23 cellular contexts compared by ENCODE assay signal in the genomic region with DNA sequence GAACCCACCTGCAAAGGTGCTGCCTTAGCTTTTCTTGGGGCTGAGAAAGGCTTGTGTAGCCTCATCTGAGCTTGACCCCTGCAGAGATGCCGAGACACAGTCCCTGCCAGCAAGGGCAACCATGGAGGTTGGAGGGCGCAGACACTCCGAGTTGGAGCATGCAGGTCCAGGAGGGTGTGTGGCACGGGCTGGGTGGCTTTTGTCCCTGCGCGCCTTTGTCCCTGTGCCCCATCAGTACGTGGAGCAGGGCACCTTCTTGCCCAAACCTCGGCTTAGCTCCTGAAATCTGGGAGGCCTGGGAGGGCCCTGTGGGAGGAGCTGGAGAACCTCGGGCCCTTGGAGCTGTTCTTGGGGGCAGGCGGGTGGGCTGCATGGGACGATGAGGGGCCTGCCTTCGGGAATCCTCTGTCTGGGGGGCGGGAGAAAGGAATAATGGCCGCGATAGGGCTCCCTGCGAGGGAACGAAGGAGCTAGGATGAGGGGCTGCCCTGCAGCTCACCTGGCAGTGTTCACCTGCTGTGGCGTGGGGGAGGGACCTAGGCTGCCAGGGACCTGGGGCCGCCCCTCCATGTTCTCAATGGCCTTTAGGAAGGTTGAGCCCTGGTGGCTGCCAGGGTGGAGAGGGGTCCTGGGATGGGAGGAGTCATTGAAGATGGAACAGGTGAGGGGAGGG. TPM values are rescaled to one million over a fixed set of nuclear protein-coding genes. Genes with fewer than 3 reads are reported as not detected.
DNase-seq lines count a peak whose midpoint lies in the region; ATAC-seq and TF ChIP-seq lines count a peak whose summit lies in the region.
"Had no signal": no experiment of that assay in that cellular context is flagged by ENCODE, and none has a peak within 500 bp of the region (broad histone marks: within the 10 kb centered on the region; RNA-seq: fewer than 3 reads in every experiment).

No MANE protein-coding gene starts in this region.

- ATAC-seq in right cardiac atrium (no peak), left cardiac atrium (no peak), GM23338 (no peak)
- ATAC-seq: CD8-positive, alpha-beta T cell; HCT116 had no signal

- H4K20me1 ChIP-seq in GM23338 (replicated peaks; ENCODE audit: insufficient read depth), result no peaks in the 10 kb centered on the region; the same call in none of the 2 replicates

- H3K9me2 ChIP-seq in GM23338 (ENCODE audit: insufficient read depth), result no peaks in the 10 kb centered on the region

- no peaks in the 10 kb centered on the region for H3K4me1 ChIP-seq in right cardiac atrium (ENCODE audit: control insufficient read depth, insufficient read depth, low read length)
- peaks cover 2% of the 10 kb centered on the region; the same call in 1 of the 2 replicates for H3K4me1 ChIP-seq in GM23338 (ENCODE audit: insufficient read depth)

- H3K4me3 Mint-ChIP-seq in neural crest cell, result peak overlapping the region; percentile 93
- no peak overlapping the region for H3K4me3 Mint-ChIP-seq in GM23338
- H3K4me3 Mint-ChIP-seq: CD8-positive, alpha-beta T cell had no signal

- H3K9me3 Mint-ChIP-seq in neural crest cell, result peaks cover 2% of the 10 kb centered on the region
- peaks cover 4% of the 10 kb centered on the region; the same call in 1 of the 3 replicates for H3K9me3 Mint-ChIP-seq in GM23338
- H3K9me3 Mint-ChIP-seq: CD8-positive, alpha-beta T cell had no signal

- H3K27me3 Mint-ChIP-seq in neural crest cell (ENCODE audit: low read depth) (peaks cover 3% of the 10 kb centered on the region), GM23338 (ENCODE audit: insufficient read depth, low read depth, poor library complexity) (peaks cover 14% of the 10 kb centered on the region)

- H3K4me3 ChIP-seq in right cardiac atrium (ENCODE audit: low read length) (no peak overlapping the region), GM23338 (no peak overlapping the region)
- H3K4me3 ChIP-seq: MG63, SJSA1 had no signal

- intact Hi-C loops in right cardiac atrium (cut with DNase I) (no loop called here), left cardiac atrium (cut with DNase I) (no loop called here)

- H3K27me3 ChIP-seq in right cardiac atrium (ENCODE audit: control insufficient read depth, insufficient read depth) (no peaks in the 10 kb centered on the region), GM23338 (ENCODE audit: insufficient read depth) (0 out of 2 replicates have a peak, but pooled peaks cover 2% of the 10 kb centered on the region)
- H3K27me3 ChIP-seq: MG63 had no signal

- no peak overlapping the region for H3K4me2 ChIP-seq in GM23338

- no peak for TF ChIP-seq CTCF in neural crest cell (conservative IDR thresholded peaks at IDR 0.05)
- TF ChIP-seq CTCF in GM23338 (conservative IDR thresholded peaks at IDR 0.05; ENCODE audit: low read depth in 2 of 2), result no peak

- H3K27ac Mint-ChIP-seq in neural crest cell (ENCODE audit: unreplicated experiment) (no peak overlapping the region), GM23338 (no peak overlapping the region)
- H3K27ac Mint-ChIP-seq: CD8-positive, alpha-beta T cell had no signal

- no peaks in the 10 kb centered on the region for H3K9me3 ChIP-seq in right cardiac atrium (ENCODE audit: control insufficient read depth, low read length)
- H3K9me3 ChIP-seq: MG63, SJSA1 had no signal

- 91% methylated on average over 19 of the region's 19 CpGs for WGBS in right cardiac atrium

- H2AFZ ChIP-seq in GM23338, result no peak overlapping the region

- no peaks in the 10 kb centered on the region for H3K36me3 ChIP-seq in GM23338 (ENCODE audit: insufficient read depth)
- H3K36me3 ChIP-seq: MG63, SJSA1 had no signal

- H3K79me2 ChIP-seq in GM23338 (replicated peaks; ENCODE audit: insufficient read depth), result peaks cover 55% of the 10 kb centered on the region

- H3K27ac ChIP-seq in right cardiac atrium (ENCODE audit: low read length) (no peak overlapping the region), angular gyrus (ENCODE audit: low read depth, low read length) (peak overlapping the region; percentile 8), GM23338 (ENCODE audit: low read depth) (no peak overlapping the region)
- H3K27ac ChIP-seq: C4-2B, SJSA1 had no signal

- peaks cover 10% of the 10 kb centered on the region for H3K4me1 Mint-ChIP-seq in neural crest cell
- peaks cover 10% of the 10 kb centered on the region for H3K4me1 Mint-ChIP-seq in GM23338

- peak in 2 of 3 donors; percentile 13 to 38 for DNase-seq in right cardiac atrium
- no peak for DNase-seq in left cardiac atrium
- DNase-seq in neural crest cell (ENCODE audit: low read depth, low spot score), result no peak
- DNase-seq in GM23338 (ENCODE audit: low spot score), result no peak
- DNase-seq in activated gamma-delta T cell (lab: John Stamatoyannopoulos, UW), result no peak
- no peak for DNase-seq in NCI-H69 (lab: John Stamatoyannopoulos, UW)
- DNase-seq: DMS 273 treated with DMSO at 0.1 percent for 48 hours, DMS79 treated with DMSO at 0.1 percent for 48 hours, GF-D8, IMR-90, KG1, MG63, NCI-H1105 treated with DMSO at 0.1 percent for 48 hours, NCI-H146, NCI-H1930, NCI-H2107, NCI-H524, NCI-H774 had no signal

- H3K36me3 Mint-ChIP-seq in neural crest cell (ENCODE audit: low read depth) (peaks cover 7% of the 10 kb centered on the region), GM23338 (ENCODE audit: low read depth) (peaks cover 8% of the 10 kb centered on the region; the same call in 1 of the 3 replicates)
- H3K36me3 Mint-ChIP-seq: CD8-positive, alpha-beta T cell had no signal

- no peaks in the 10 kb centered on the region for H3F3A ChIP-seq in GM23338 (replicated peaks; ENCODE audit: low read depth)

TF ChIP-seq in GM23338, 12 proteins besides CTCF, POLR2A, EP300 and RAD21 (continues in another document):
- no peak for TF ChIP-seq CREB1 (CRISPR knock-in tag; IDR thresholded peaks at IDR 0.05; ENCODE audit: low read depth)
- TF ChIP-seq POLR2AphosphoS5 (IDR thresholded peaks at IDR 0.05; ENCODE audit: low read depth), result no peak
- TF ChIP-seq, protein P1, sequence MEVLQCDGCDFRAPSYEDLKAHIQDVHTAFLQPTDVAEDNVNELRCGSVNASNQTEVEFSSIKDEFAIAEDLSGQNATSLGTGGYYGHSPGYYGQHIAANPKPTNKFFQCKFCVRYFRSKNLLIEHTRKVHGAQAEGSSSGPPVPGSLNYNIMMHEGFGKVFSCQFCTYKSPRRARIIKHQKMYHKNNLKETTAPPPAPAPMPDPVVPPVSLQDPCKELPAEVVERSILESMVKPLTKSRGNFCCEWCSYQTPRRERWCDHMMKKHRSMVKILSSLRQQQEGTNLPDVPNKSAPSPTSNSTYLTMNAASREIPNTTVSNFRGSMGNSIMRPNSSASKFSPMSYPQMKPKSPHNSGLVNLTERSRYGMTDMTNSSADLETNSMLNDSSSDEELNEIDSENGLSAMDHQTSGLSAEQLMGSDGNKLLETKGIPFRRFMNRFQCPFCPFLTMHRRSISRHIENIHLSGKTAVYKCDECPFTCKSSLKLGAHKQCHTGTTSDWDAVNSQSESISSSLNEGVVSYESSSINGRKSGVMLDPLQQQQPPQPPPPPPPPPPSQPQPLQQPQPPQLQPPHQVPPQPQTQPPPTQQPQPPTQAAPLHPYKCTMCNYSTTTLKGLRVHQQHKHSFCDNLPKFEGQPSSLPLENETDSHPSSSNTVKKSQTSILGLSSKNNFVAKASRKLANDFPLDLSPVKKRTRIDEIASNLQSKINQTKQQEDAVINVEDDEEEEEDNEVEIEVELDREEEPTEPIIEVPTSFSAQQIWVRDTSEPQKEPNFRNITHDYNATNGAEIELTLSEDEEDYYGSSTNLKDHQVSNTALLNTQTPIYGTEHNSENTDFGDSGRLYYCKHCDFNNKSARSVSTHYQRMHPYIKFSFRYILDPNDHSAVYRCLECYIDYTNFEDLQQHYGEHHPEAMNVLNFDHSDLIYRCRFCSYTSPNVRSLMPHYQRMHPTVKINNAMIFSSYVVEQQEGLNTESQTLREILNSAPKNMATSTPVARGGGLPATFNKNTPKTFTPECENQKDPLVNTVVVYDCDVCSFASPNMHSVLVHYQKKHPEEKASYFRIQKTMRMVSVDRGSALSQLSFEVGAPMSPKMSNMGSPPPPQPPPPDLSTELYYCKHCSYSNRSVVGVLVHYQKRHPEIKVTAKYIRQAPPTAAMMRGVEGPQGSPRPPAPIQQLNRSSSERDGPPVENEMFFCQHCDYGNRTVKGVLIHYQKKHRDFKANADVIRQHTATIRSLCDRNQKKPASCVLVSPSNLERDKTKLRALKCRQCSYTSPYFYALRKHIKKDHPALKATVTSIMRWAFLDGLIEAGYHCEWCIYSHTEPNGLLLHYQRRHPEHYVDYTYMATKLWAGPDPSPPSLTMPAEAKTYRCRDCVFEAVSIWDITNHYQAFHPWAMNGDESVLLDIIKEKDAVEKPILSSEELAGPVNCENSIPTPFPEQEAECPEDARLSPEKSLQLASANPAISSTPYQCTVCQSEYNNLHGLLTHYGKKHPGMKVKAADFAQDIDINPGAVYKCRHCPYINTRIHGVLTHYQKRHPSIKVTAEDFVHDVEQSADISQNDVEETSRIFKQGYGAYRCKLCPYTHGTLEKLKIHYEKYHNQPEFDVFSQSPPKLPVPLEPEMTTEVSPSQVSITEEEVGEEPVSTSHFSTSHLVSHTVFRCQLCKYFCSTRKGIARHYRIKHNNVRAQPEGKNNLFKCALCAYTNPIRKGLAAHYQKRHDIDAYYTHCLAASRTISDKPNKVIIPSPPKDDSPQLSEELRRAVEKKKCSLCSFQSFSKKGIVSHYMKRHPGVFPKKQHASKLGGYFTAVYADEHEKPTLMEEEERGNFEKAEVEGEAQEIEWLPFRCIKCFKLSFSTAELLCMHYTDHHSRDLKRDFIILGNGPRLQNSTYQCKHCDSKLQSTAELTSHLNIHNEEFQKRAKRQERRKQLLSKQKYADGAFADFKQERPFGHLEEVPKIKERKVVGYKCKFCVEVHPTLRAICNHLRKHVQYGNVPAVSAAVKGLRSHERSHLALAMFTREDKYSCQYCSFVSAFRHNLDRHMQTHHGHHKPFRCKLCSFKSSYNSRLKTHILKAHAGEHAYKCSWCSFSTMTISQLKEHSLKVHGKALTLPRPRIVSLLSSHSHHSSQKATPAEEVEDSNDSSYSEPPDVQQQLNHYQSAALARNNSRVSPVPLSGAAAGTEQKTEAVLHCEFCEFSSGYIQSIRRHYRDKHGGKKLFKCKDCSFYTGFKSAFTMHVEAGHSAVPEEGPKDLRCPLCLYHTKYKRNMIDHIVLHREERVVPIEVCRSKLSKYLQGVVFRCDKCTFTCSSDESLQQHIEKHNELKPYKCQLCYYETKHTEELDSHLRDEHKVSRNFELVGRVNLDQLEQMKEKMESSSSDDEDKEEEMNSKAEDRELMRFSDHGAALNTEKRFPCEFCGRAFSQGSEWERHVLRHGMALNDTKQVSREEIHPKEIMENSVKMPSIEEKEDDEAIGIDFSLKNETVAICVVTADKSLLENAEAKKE (CRISPR knock-in tag; IDR thresholded peaks at IDR 0.05), result no peak
- no peak for TF ChIP-seq EZH2 (IDR thresholded peaks at IDR 0.05; ENCODE audit: low read depth, unreplicated experiment)
- no peak for TF ChIP-seq JUNB (IDR thresholded peaks at IDR 0.05; ENCODE audit: unreplicated experiment)
- TF ChIP-seq EZH2phosphoT487 (IDR thresholded peaks at IDR 0.05; ENCODE audit: unreplicated experiment), result no peak

RNA-seq across cellular contexts. Expression of a gene that starts 3.4 kb away (rescaled TPM):
- total RNA-seq in right cardiac atrium (1 to 10 TPM in 2 of 4 donors, under 1 TPM in 2; 0.61 to 2.3 (median 1.4) TPM), left cardiac atrium (1 to 10 TPM; 1.3 to 1.6 TPM), neural crest cell (59.9 and 72.5 TPM in 2 replicates)
- polyA plus RNA-seq in right cardiac atrium (2.3 TPM), GM23338 (2016; fragmentation: Nextera tagmentation; extraction: Ambion mirVana) (7.2 and 10.1 TPM in 2 replicates)
- total RNA-seq in GM23338 (2014; rRNA removed; shearing (Covaris generic)), result 15.0 and 20.3 TPM in 2 replicates

Comparison
In these comparisons a context has a peak if more than half of its experiments do, and no peak if none do; other contexts are left out.
1. DNase-seq: peak in right cardiac atrium (2 of 3); none in left cardiac atrium (single experiment), neural crest cell (single experiment), GM23338 (single experiment), activated gamma-delta T cell (single experiment) and NCI-H69 (single experiment).